In genomic region chr16:84121007-84121406, GRCh38 we compare ENCODE assay signal across 27 cellular contexts. TPM values are rescaled to one million over a fixed set of nuclear protein-coding genes. Genes with fewer than 3 reads are reported as not detected.
DNase-seq lines count a peak whose midpoint lies in the region; TF ChIP-seq lines count a peak whose summit lies in the region.
"Had no signal": no experiment of that assay in that cellular context is flagged by ENCODE, and none has a peak within 500 bp of the region (broad histone marks: within the 10 kb centered on the region; RNA-seq: fewer than 3 reads in every experiment).

No MANE protein-coding gene starts in this region.

- no peak overlapping the region for H3K4me3 Mint-ChIP-seq in neural progenitor cell
- H3K4me3 Mint-ChIP-seq: CD14-positive monocyte, T-cell had no signal

- no peaks in the 10 kb centered on the region for H3K36me3 ChIP-seq in neural progenitor cell
- H3K36me3 ChIP-seq: BE2C had no signal

- no peak overlapping the region for H3K4me2 ChIP-seq in neural progenitor cell
- H3K4me2 ChIP-seq: KMS-11 had no signal

- DNase-seq in NCI-H748 (lab: John Stamatoyannopoulos, UW; ENCODE audit: unreplicated experiment) (peak; percentile 46), NCI-H748 treated with DMSO at 0.1 percent for 48 hours (lab: John Stamatoyannopoulos, UW) (no peak), DMS53 (lab: John Stamatoyannopoulos, UW) (peak; percentile 91), SHP77 (lab: John Stamatoyannopoulos, UW) (peak; percentile 88 to 91), posterior vena cava (ENCODE audit: low spot score) (peak; percentile 59), neural progenitor cell (ENCODE audit: low spot score) (no peak)
- no peak for DNase-seq in stimulated activated naive CD4-positive, alpha-beta T cell (lab: John Stamatoyannopoulos, UW)
- DNase-seq: 8988T; ACHN; BE2C; Calu3; CD8-positive, alpha-beta memory T cell; HCEC 1CT; IMR-90; MM.1S; NCI-H1092; NCI-H1417 treated with DMSO at 0.1 percent for 48 hours; NCI-H1694 treated with DMSO at 0.1 percent for 48 hours; NCI-H2081; NCI-H2171; NCI-H226; NCI-H526; PC-3; T-cell had no signal

- no peaks in the 10 kb centered on the region for H3K9me3 Mint-ChIP-seq in neural progenitor cell
- H3K9me3 Mint-ChIP-seq: CD8-positive, alpha-beta memory T cell; T-cell had no signal

- intact Hi-C loops in posterior vena cava (cut with DNase I), result loop anchor here in 1 of 2 donors (10.0 kb wide), 1 partner anchor 64 kb away; the partner anchor contains the start of gene TAF1C

- peaks cover 14% of the 10 kb centered on the region for H3K36me3 Mint-ChIP-seq in neural progenitor cell

- H3K27ac Mint-ChIP-seq in neural progenitor cell, result no peak overlapping the region
- H3K27ac Mint-ChIP-seq: CD14-positive monocyte, T-cell had no signal

- no peak overlapping the region for H3K27ac ChIP-seq in neural progenitor cell
- H3K27ac ChIP-seq: KMS-11 had no signal

- no peaks in the 10 kb centered on the region for H3K27me3 ChIP-seq in neural progenitor cell
- H3K27me3 ChIP-seq: BE2C had no signal

- H2AFZ ChIP-seq in neural progenitor cell (replicated peaks), result no peak overlapping the region

- no peak overlapping the region for H3K9ac ChIP-seq in neural progenitor cell
- H3K9ac ChIP-seq: KMS-11 had no signal

- H3K4me3 ChIP-seq in neural progenitor cell, result no peak overlapping the region

- peaks cover 19% of the 10 kb centered on the region for H3F3A ChIP-seq in neural progenitor cell (ENCODE audit: low read depth)

- TF ChIP-seq CTCF in neural progenitor cell (IDR thresholded peaks at IDR 0.05), result no peak

- no peaks in the 10 kb centered on the region for H3K9me3 ChIP-seq in neural progenitor cell (ENCODE audit: low read depth)
- H3K9me3 ChIP-seq: BE2C had no signal

- H4K20me1 ChIP-seq in neural progenitor cell (ENCODE audit: low read depth), result peaks cover 1% of the 10 kb centered on the region

- peaks cover 4% of the 10 kb centered on the region for H3K4me1 ChIP-seq in neural progenitor cell
- H3K4me1 ChIP-seq: BE2C had no signal

- H3K79me2 ChIP-seq in neural progenitor cell (ENCODE audit: low read depth), result peaks cover 3% of the 10 kb centered on the region

- no peaks in the 10 kb centered on the region for H3K27me3 Mint-ChIP-seq in neural progenitor cell (ENCODE audit: insufficient read depth, low read depth)
- H3K27me3 Mint-ChIP-seq: T-cell had no signal

- peaks cover 8% of the 10 kb centered on the region for H3K4me1 Mint-ChIP-seq in neural progenitor cell

RNA-seq across cellular contexts. Expression of gene MBTPS1, which starts 4.3 kb away (rescaled TPM):
- total RNA-seq in posterior vena cava (10 to 100 TPM; 61.9 to 71.3 TPM), neural progenitor cell (ENCODE audit: low replicate concordance) (52.3 and 54.4 TPM in 2 replicates)

RNA-seq across cellular contexts. Expression of gene HSDL1, which starts 24.0 kb away (rescaled TPM):
- total RNA-seq in posterior vena cava (10 to 100 TPM; 10.1 to 21.2 TPM), neural progenitor cell (ENCODE audit: low replicate concordance) (71.8 and 101 TPM in 2 replicates)

RNA-seq across cellular contexts. Expression of gene DNAAF1, which starts 24.1 kb away (rescaled TPM):
- total RNA-seq in posterior vena cava (not detected), neural progenitor cell (ENCODE audit: low replicate concordance) (0.11 and 0.12 TPM in 2 replicates)
- total RNA-seq: Calu3, IMR-90, PC-3, Right ventricle myocardium inferior had no signal

Comparison
In these comparisons a context has a peak if more than half of its experiments do, and no peak if none do; other contexts are left out.
1. DNase-seq: peak in NCI-H748 (single experiment), DMS53 (single experiment), SHP77 (2 of 2) and posterior vena cava (single experiment); none in NCI-H748 treated with DMSO at 0.1 percent for 48 hours (single experiment), stimulated activated naive CD4-positive, alpha-beta T cell (0 of 6) and neural progenitor cell (single experiment).